ENCODE assay signal across 20 cellular contexts in the genomic region with DNA sequence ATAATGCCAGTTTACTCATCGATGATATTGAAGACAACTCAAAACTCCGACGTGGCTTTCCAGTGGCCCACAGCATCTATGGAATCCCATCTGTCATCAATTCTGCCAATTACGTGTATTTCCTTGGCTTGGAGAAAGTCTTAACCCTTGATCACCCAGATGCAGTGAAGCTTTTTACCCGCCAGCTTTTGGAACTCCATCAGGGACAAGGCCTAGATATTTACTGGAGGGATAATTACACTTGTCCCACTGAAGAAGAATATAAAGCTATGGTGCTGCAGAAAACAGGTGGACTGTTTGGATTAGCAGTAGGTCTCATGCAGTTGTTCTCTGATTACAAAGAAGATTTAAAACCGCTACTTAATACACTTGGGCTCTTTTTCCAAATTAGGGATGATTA.
"Had no signal": no experiment of that assay in that cellular context is flagged by ENCODE, and none has a peak within 500 bp of the region (broad histone marks: within the 10 kb centered on the region; RNA-seq: fewer than 3 reads in every experiment).

No MANE protein-coding gene starts in this region.

- H3K27me3 ChIP-seq: spleen, upper lobe of left lung had no signal

- ATAC-seq: activated T-helper 17 cell treated with anti-CD3 and anti-CD28 coated beads, Interleukin-2, amount 50 U/mL, for 72 hours; naive thymus-derived CD8-positive, alpha-beta T cell had no signal

- H3K9me3 ChIP-seq: spleen, thoracic aorta, upper lobe of left lung had no signal

- H3K9me3 Mint-ChIP-seq: activated B cell treated with CpG ODN at 0.5 μM for 24 hours; activated CD4-positive, alpha-beta memory T cell treated with anti-CD3 and anti-CD28 coated beads, Interleukin-2, amount 10 ng/mL, durations not matched to agents 7 days and 5 days; activated naive CD8-positive, alpha-beta T cell treated with anti-CD3 and anti-CD28 coated beads, Interleukin-2, amount 10 ng/mL, durations not matched to agents 7 days and 5 days; activated T-helper 17 cell treated with anti-CD3 and anti-CD28 coated beads, Interleukin-2, amount 50 U/mL, for 72 hours; naive thymus-derived CD8-positive, alpha-beta T cell; T-helper 1 cell treated with Interleukin-12 subunit alpha and Interleukin-12 subunit beta and Interleukin-4 antibody, amounts not matched to agents 30 μg/mL and 1 μg/mL, for 36 hours had no signal

- H3K4me3 Mint-ChIP-seq: activated B cell treated with CpG ODN at 0.5 μM for 24 hours; activated CD4-positive, alpha-beta memory T cell treated with anti-CD3 and anti-CD28 coated beads, Interleukin-2, amount 10 ng/mL, durations not matched to agents 7 days and 5 days; activated naive CD8-positive, alpha-beta T cell treated with anti-CD3 and anti-CD28 coated beads, Interleukin-2, amount 10 ng/mL, durations not matched to agents 7 days and 5 days; activated T-helper 17 cell treated with anti-CD3 and anti-CD28 coated beads, Interleukin-2, amount 50 U/mL, for 72 hours; endodermal cell; naive thymus-derived CD8-positive, alpha-beta T cell; T-helper 1 cell treated with Interleukin-12 subunit alpha and Interleukin-12 subunit beta and Interleukin-4 antibody, amounts not matched to agents 30 μg/mL and 1 μg/mL, for 36 hours had no signal

- H3K27ac ChIP-seq: spleen, thoracic aorta, upper lobe of left lung had no signal

- H3K27me3 Mint-ChIP-seq: activated B cell treated with CpG ODN at 0.5 μM for 24 hours; activated CD4-positive, alpha-beta memory T cell treated with anti-CD3 and anti-CD28 coated beads, Interleukin-2, amount 10 ng/mL, durations not matched to agents 7 days and 5 days; activated naive CD8-positive, alpha-beta T cell treated with anti-CD3 and anti-CD28 coated beads, Interleukin-2, amount 10 ng/mL, durations not matched to agents 7 days and 5 days; activated T-helper 17 cell treated with anti-CD3 and anti-CD28 coated beads, Interleukin-2, amount 50 U/mL, for 72 hours; naive thymus-derived CD8-positive, alpha-beta T cell; progenitor cell of endocrine pancreas had no signal

- DNase-seq: activated B cell treated with CpG ODN at 0.5 μM for 24 hours; activated CD4-positive, alpha-beta memory T cell treated with anti-CD3 and anti-CD28 coated beads, Interleukin-2, amount 10 ng/mL, durations not matched to agents 7 days and 5 days; activated CD4-positive, alpha-beta T cell treated with anti-CD3 and anti-CD28 coated beads for 4 hours; activated naive CD8-positive, alpha-beta T cell treated with anti-CD3 and anti-CD28 coated beads, Interleukin-2, amount 10 ng/mL, durations not matched to agents 7 days and 5 days; amygdala; cortex of kidney; endodermal cell; foreskin melanocyte; kidney; naive thymus-derived CD8-positive, alpha-beta T cell; spleen; stimulated activated CD4-positive, alpha-beta T cell treated with anti-CD3 and anti-CD28 coated beads, Interleukin-4, amount 100 ng/mL, for 1 hour; stimulated activated naive CD4-positive, alpha-beta T cell treated with Interleukin-2 at 50 U/mL for 16 hours; T1000; upper lobe of left lung had no signal

- H3K4me3 ChIP-seq: lung, spleen, thoracic aorta, upper lobe of left lung had no signal

- H3K4me1 Mint-ChIP-seq: endodermal cell had no signal

- H3K27ac Mint-ChIP-seq: activated B cell treated with CpG ODN at 0.5 μM for 24 hours; activated CD4-positive, alpha-beta memory T cell treated with anti-CD3 and anti-CD28 coated beads, Interleukin-2, amount 10 ng/mL, durations not matched to agents 7 days and 5 days; activated naive CD8-positive, alpha-beta T cell treated with anti-CD3 and anti-CD28 coated beads, Interleukin-2, amount 10 ng/mL, durations not matched to agents 7 days and 5 days; activated T-helper 17 cell treated with anti-CD3 and anti-CD28 coated beads, Interleukin-2, amount 50 U/mL, for 72 hours; endodermal cell; progenitor cell of endocrine pancreas; T-helper 1 cell treated with Interleukin-12 subunit alpha and Interleukin-12 subunit beta and Interleukin-4 antibody, amounts not matched to agents 30 μg/mL and 1 μg/mL, for 36 hours had no signal
